In the genomic region with DNA sequence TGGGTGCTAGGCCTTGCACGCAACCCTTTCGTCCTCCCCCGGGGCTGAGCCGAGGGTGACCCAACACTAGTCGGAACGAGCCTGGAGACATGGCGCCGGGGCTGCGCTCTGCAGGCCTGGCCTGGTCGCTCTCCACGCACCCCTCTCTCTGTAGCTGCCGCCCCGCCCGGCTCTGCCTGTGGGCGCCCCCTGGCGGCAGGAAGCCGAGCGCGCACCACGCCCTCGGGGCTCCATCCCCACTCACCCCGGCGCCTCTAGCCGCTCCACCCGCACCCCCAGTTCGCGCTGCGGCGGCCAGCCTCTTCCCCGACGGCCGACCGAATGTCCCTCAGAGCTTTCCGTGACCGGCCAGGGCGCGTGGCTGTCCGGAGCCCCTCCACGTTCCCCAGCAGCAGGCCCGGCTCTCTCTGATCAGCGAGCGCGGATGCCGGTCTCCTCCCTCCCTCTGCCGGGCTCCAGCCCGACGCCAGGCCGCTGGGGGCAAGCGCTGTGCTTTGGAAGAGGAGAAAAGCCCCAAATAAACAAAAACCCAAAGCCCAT, we compare ENCODE assay signal across 8 cellular contexts. TPM values are rescaled to one million over a fixed set of nuclear protein-coding genes. Genes with fewer than 3 reads are reported as not detected.
DNase-seq lines count a peak whose midpoint lies in the region; ATAC-seq and TF ChIP-seq lines count a peak whose summit lies in the region.

No MANE protein-coding gene starts in this region.

- H3K36me3 ChIP-seq in PC-3 (ENCODE audit: low read depth, low read length), result no peaks in the 10 kb centered on the region
- H3K36me3 ChIP-seq in thyroid gland, result no peaks in the 10 kb centered on the region

- intact Hi-C loops in PC-3 (cut with micrococcal nuclease) (no loop called here), thyroid gland (cut with DNase I) (no loop called here)

- H3K9me2 ChIP-seq in PC-3 (replicated peaks; ENCODE audit: low read length), result no peaks in the 10 kb centered on the region

- no peak overlapping the region for H3K9ac ChIP-seq in PC-3 (ENCODE audit: low read length)

- no peaks in the 10 kb centered on the region for H3K79me2 ChIP-seq in PC-3 (ENCODE audit: low read length)

- H3K4me2 ChIP-seq in PC-3 (ENCODE audit: low read length), result peak overlapping the region; percentile 81

- no TSS peak for BruUV-seq in PC-3 (replicated peaks; lab: Mats Ljungman, UMichigan)

- CTCF ChIA-PET in PC-3 (lab: Charles Lee), result no interaction called here

- DNase-seq in AG20443 (ENCODE audit: low spot score) (peak; percentile 90), PC-3 (peak; percentile 49), foreskin melanocyte (peak; percentile 40), nucleus accumbens (lab: John Stamatoyannopoulos, UW) (peak in 51 of 56 donors; percentile 5 to 84 (median 54)), thyroid gland (peak; percentile 61 to 66)
- peak; percentile 43 for DNase-seq in activated effector memory CD4-positive, alpha-beta T cell treated with Interleukin-2 at 50 U/mL for 16 hours

- H3K4me1 ChIP-seq in PC-3 (ENCODE audit: insufficient read depth, low read length) (peaks cover 11% of the 10 kb centered on the region; the same call in 1 of the 2 replicates), thyroid gland (peaks cover 15 to 27% of the 10 kb centered on the region in 2 donors)

- 1 to 7% methylated on average over 26 to 31 of the region's 49 CpGs for WGBS in thyroid gland, 2 donors

- H3F3A ChIP-seq in PC-3 (ENCODE audit: low read length, unreplicated experiment), result no peaks in the 10 kb centered on the region

- peak overlapping the region; percentile 58; the same call in 1 of the 2 replicates for H3K4me3 ChIP-seq in PC-3 (ENCODE audit: low read length)
- H3K4me3 ChIP-seq in thyroid gland (replicated peaks in 1 of 3), result no peak overlapping the region

- peak; percentile 89 for ATAC-seq in GM19025 (IDR thresholded peaks at IDR 0.05; ENCODE audit: low read depth, unreplicated experiment)
- peak; percentile 80 for ATAC-seq in HG03175 (IDR thresholded peaks at IDR 0.05; ENCODE audit: unreplicated experiment)
- peak; percentile 84 for ATAC-seq in PC-3

- H3K27ac ChIP-seq in PC-3 (ENCODE audit: low read length) (no peak overlapping the region), thyroid gland (no peak overlapping the region)

- no peaks in the 10 kb centered on the region for H3K9me3 ChIP-seq in PC-3 (ENCODE audit: low read length)
- H3K9me3 ChIP-seq in thyroid gland, result no peaks in the 10 kb centered on the region

- TF ChIP-seq POLR2A in thyroid gland (IDR thresholded peaks at IDR 0.05), result no peak

- H3K27me3 ChIP-seq in PC-3 (ENCODE audit: low read length) (peaks cover 51% of the 10 kb centered on the region), thyroid gland (peaks cover 51% of the 10 kb centered on the region)

- H4K20me1 ChIP-seq in PC-3 (ENCODE audit: low read length), result no peaks in the 10 kb centered on the region

- peak overlapping the region; percentile 75 for H2AFZ ChIP-seq in PC-3 (ENCODE audit: low read length)

- POLR2A ChIA-PET in PC-3 (lab: Charles Lee; ENCODE audit: unreplicated experiment), result no interaction called here

- peak; percentile 74 for TF ChIP-seq CTCF in PC-3 (conservative IDR thresholded peaks at IDR 0.05; ENCODE audit: low read depth, low read length)
- TF ChIP-seq CTCF in thyroid gland (IDR thresholded peaks at IDR 0.05), result peak; percentile 50 to 95 (median 80)

RNA-seq across cellular contexts. Expression of a gene that starts 29.1 kb away (rescaled TPM):
- not detected in 2 replicates for total RNA-seq in PC-3 (2014; rRNA removed)
- total RNA-seq in thyroid gland, result not detected

RNA-seq across cellular contexts. Expression of a gene that starts 30.1 kb away (rescaled TPM):
- total RNA-seq in PC-3 (2014; rRNA removed), result 0.12 and 0.98 TPM in 2 replicates
- total RNA-seq in thyroid gland, result not detected

Comparison
In these comparisons a context has a peak if more than half of its experiments do, and no peak if none do; other contexts are left out.
1. DNase-seq: peak in every context shown above with its lines; median percentile 90 in AG20443; 64 in thyroid gland; 54 in nucleus accumbens; 49 in PC-3; 43 in activated effector memory CD4-positive, alpha-beta T cell treated with Interleukin-2 at 50 U/mL for 16 hours; 40 in foreskin melanocyte.